In genomic region chr7:78489851-78490250, GRCh38 we compare ENCODE assay signal across 16 cellular contexts.
A peak's percentile ranks its signal among the peaks of the same experiment; 100 is the strongest.
DNase-seq lines count a peak whose midpoint lies in the region; ATAC-seq and TF ChIP-seq lines count a peak whose summit lies in the region.
"Had no signal": no experiment of that assay in that cellular context is flagged by ENCODE, and none has a peak within 500 bp of the region (broad histone marks: within the 10 kb centered on the region; RNA-seq: fewer than 3 reads in every experiment).

No MANE protein-coding gene starts in this region.

- no peaks in the 10 kb centered on the region for H3K27me3 Mint-ChIP-seq in endodermal cell (ENCODE audit: insufficient read depth)
- H3K27me3 Mint-ChIP-seq in neural progenitor cell (ENCODE audit: insufficient read depth, low read depth): no peaks in the 10 kb centered on the region
- H3K27me3 Mint-ChIP-seq: activated naive CD4-positive, alpha-beta T cell treated with anti-CD3 and anti-CD28 coated beads, Interleukin-2, amount 50 U/mL, for 24 hours; stimulated activated naive CD8-positive, alpha-beta T cell treated with anti-CD3 and anti-CD28 coated beads, Interleukin-15, Interleukin-2, amounts not matched to agents 100 ng/mL and 50 ng/mL, for 24 hours had no signal

- 86 to 100% methylated on average over 1 of the region's 1 CpG for WGBS in endodermal cell (ENCODE audit: insufficient coverage in 1 of 2, insufficient read length in 1 of 2), 2 experiments

- H3K4me2 ChIP-seq in MM.1S (ENCODE audit: low read depth, low read length) (peak overlapping the region; percentile 66), neural progenitor cell (peak overlapping the region; percentile 14)

- peak; percentile 40 for DNase-seq in AG09309 (ENCODE audit: low read depth)
- peak; percentile 52 for DNase-seq in MM.1S
- no peak for DNase-seq in endodermal cell
- no peak for DNase-seq in neural progenitor cell (ENCODE audit: low spot score)
- DNase-seq in uterus: no peak
- no peak for DNase-seq in NCI-H1417 treated with DMSO at 0.1 percent for 48 hours (lab: John Stamatoyannopoulos, UW)
- DNase-seq: activated CD4-positive, alpha-beta T cell treated with anti-CD3 and anti-CD28 coated beads for 1 hour; Calu3; NCI-H1436 had no signal

- no peak overlapping the region for H2AFZ ChIP-seq in MM.1S (ENCODE audit: low read length)
- H2AFZ ChIP-seq in neural progenitor cell (replicated peaks): peak overlapping the region; percentile 85

- no peak overlapping the region for H3K4me3 Mint-ChIP-seq in endodermal cell
- no peak overlapping the region for H3K4me3 Mint-ChIP-seq in neural progenitor cell
- H3K4me3 Mint-ChIP-seq: activated naive CD4-positive, alpha-beta T cell treated with anti-CD3 and anti-CD28 coated beads, Interleukin-2, amount 50 U/mL, for 24 hours; stimulated activated naive CD8-positive, alpha-beta T cell treated with anti-CD3 and anti-CD28 coated beads, Interleukin-15, Interleukin-2, amounts not matched to agents 100 ng/mL and 50 ng/mL, for 24 hours had no signal

- H3K4me3 ChIP-seq in AG09309 (ENCODE audit: control insufficient read depth, low read depth, low read length) (no peak overlapping the region), MM.1S (ENCODE audit: low read length) (peak overlapping the region; percentile 67), endodermal cell (ENCODE audit: low read length) (no peak overlapping the region), neural progenitor cell (no peak overlapping the region), uterus (no peak overlapping the region)
- H3K4me3 ChIP-seq: HAP-1, skin epidermis had no signal

- no peaks in the 10 kb centered on the region for H3K9me3 ChIP-seq in MM.1S (replicated peaks; ENCODE audit: insufficient read depth, low read length)
- H3K9me3 ChIP-seq in endodermal cell (ENCODE audit: control insufficient read depth, low read length): no peaks in the 10 kb centered on the region
- H3K9me3 ChIP-seq in neural progenitor cell (ENCODE audit: low read depth): no peaks in the 10 kb centered on the region
- H3K9me3 ChIP-seq in uterus: no peaks in the 10 kb centered on the region
- H3K9me3 ChIP-seq: HAP-1 had no signal

- TF ChIP-seq CTCF in AG09309 (IDR thresholded peaks at IDR 0.05; ENCODE audit: control insufficient read depth, insufficient read depth, low read depth, low read length, missing control alignments) (no peak), MM.1S (IDR thresholded peaks at IDR 0.05; ENCODE audit: low read length) (no peak), endodermal cell (conservative IDR thresholded peaks at IDR 0.05) (no peak), neural progenitor cell (IDR thresholded peaks at IDR 0.05) (no peak), uterus (IDR thresholded peaks at IDR 0.05) (no peak)

- peaks cover 82% of the 10 kb centered on the region for H3K79me2 ChIP-seq in MM.1S (ENCODE audit: low read length)
- no peaks in the 10 kb centered on the region for H3K79me2 ChIP-seq in neural progenitor cell (ENCODE audit: low read depth)

- TF ChIP-seq POLR2A in uterus (IDR thresholded peaks at IDR 0.05): no peak

- no peaks in the 10 kb centered on the region for H3K36me3 ChIP-seq in MM.1S (replicated peaks; ENCODE audit: insufficient read depth, low read length)
- H3K36me3 ChIP-seq in endodermal cell (ENCODE audit: control insufficient read depth, insufficient read depth, low read length): peaks cover 3% of the 10 kb centered on the region
- H3K36me3 ChIP-seq in neural progenitor cell: no peaks in the 10 kb centered on the region
- H3K36me3 ChIP-seq in uterus: no peaks in the 10 kb centered on the region
- H3K36me3 ChIP-seq: HAP-1 had no signal

- H3K27me3 ChIP-seq in MM.1S (replicated peaks; ENCODE audit: insufficient read depth, low read length) (no peaks in the 10 kb centered on the region), endodermal cell (ENCODE audit: control insufficient read depth, insufficient read depth, low read length, poor library complexity, severe bottlenecking) (no peaks in the 10 kb centered on the region), neural progenitor cell (no peaks in the 10 kb centered on the region), uterus (no peaks in the 10 kb centered on the region)

- peak overlapping the region; percentile 68 for H3K27ac Mint-ChIP-seq in endodermal cell
- peak overlapping the region; percentile 94 for H3K27ac Mint-ChIP-seq in neural progenitor cell
- H3K27ac Mint-ChIP-seq: activated naive CD4-positive, alpha-beta T cell treated with anti-CD3 and anti-CD28 coated beads, Interleukin-2, amount 50 U/mL, for 24 hours; stimulated activated naive CD8-positive, alpha-beta T cell treated with anti-CD3 and anti-CD28 coated beads, Interleukin-15, Interleukin-2, amounts not matched to agents 100 ng/mL and 50 ng/mL, for 24 hours had no signal

- ATAC-seq in GM21717 (IDR thresholded peaks at IDR 0.05; ENCODE audit: unreplicated experiment): no peak
- no peak for ATAC-seq in GM18858 (IDR thresholded peaks at IDR 0.05; ENCODE audit: unreplicated experiment)
- ATAC-seq: Panc1 had no signal

- H4K20me1 ChIP-seq in MM.1S (ENCODE audit: insufficient read depth, low read length) (no peaks in the 10 kb centered on the region), neural progenitor cell (ENCODE audit: low read depth) (no peaks in the 10 kb centered on the region)

- peaks cover 53% of the 10 kb centered on the region for H3K4me1 ChIP-seq in MM.1S (ENCODE audit: low read length)
- no peaks in the 10 kb centered on the region for H3K4me1 ChIP-seq in endodermal cell (ENCODE audit: control insufficient read depth, insufficient read depth, low read length)
- H3K4me1 ChIP-seq in neural progenitor cell: peaks cover 21% of the 10 kb centered on the region
- H3K4me1 ChIP-seq in uterus: no peaks in the 10 kb centered on the region

- H3K9ac ChIP-seq in MM.1S (ENCODE audit: low read length) (peak overlapping the region; percentile 93), endodermal cell (ENCODE audit: extremely low read depth, low read length, poor library complexity, severe bottlenecking) (no peak overlapping the region), neural progenitor cell (no peak overlapping the region)

- H3K27ac ChIP-seq in MM.1S (ENCODE audit: low read length) (peak overlapping the region; percentile 91), endodermal cell (ENCODE audit: low read depth, low read length) (peak overlapping the region; percentile 14), neural progenitor cell (no peak overlapping the region), uterus (no peak overlapping the region)
- H3K27ac ChIP-seq: skin epidermis had no signal

- H3K9me2 ChIP-seq in MM.1S (replicated peaks; ENCODE audit: insufficient read depth, low read length): no peaks in the 10 kb centered on the region

- H3K9me3 Mint-ChIP-seq in endodermal cell (no peaks in the 10 kb centered on the region), neural progenitor cell (no peaks in the 10 kb centered on the region)
- H3K9me3 Mint-ChIP-seq: activated naive CD4-positive, alpha-beta T cell treated with anti-CD3 and anti-CD28 coated beads, Interleukin-2, amount 50 U/mL, for 24 hours; stimulated activated naive CD8-positive, alpha-beta T cell treated with anti-CD3 and anti-CD28 coated beads, Interleukin-15, Interleukin-2, amounts not matched to agents 100 ng/mL and 50 ng/mL, for 24 hours had no signal

- H3F3A ChIP-seq in MM.1S (ENCODE audit: insufficient read depth, low read length) (peaks cover 63% of the 10 kb centered on the region), neural progenitor cell (ENCODE audit: low read depth) (no peaks in the 10 kb centered on the region)

- intact Hi-C loops in uterus (cut with DNase I; ENCODE audit: low total_unique reads): no loop called here

- H3K4me1 Mint-ChIP-seq in endodermal cell: peaks cover 11% of the 10 kb centered on the region
- H3K4me1 Mint-ChIP-seq in neural progenitor cell: peaks cover 31% of the 10 kb centered on the region
- H3K4me1 Mint-ChIP-seq: activated naive CD4-positive, alpha-beta T cell treated with anti-CD3 and anti-CD28 coated beads, Interleukin-2, amount 50 U/mL, for 24 hours had no signal

- H3K36me3 Mint-ChIP-seq in endodermal cell (ENCODE audit: low read depth) (peaks cover 6% of the 10 kb centered on the region), neural progenitor cell (peaks cover 2% of the 10 kb centered on the region)
- H3K36me3 Mint-ChIP-seq: activated naive CD4-positive, alpha-beta T cell treated with anti-CD3 and anti-CD28 coated beads, Interleukin-2, amount 50 U/mL, for 24 hours had no signal

Comparison
In these comparisons a context has a peak if more than half of its experiments do, and no peak if none do; other contexts are left out.
1. DNase-seq: peak in AG09309 (single experiment) and MM.1S (single experiment); none in endodermal cell (single experiment), neural progenitor cell (single experiment), uterus (0 of 2) and NCI-H1417 treated with DMSO at 0.1 percent for 48 hours (single experiment).
2. H3K27ac ChIP-seq: peak in MM.1S (single experiment) and endodermal cell (single experiment); none in neural progenitor cell (single experiment) and uterus (0 of 2).